ENCODE assay signal across 13 cellular contexts in the genomic region with DNA sequence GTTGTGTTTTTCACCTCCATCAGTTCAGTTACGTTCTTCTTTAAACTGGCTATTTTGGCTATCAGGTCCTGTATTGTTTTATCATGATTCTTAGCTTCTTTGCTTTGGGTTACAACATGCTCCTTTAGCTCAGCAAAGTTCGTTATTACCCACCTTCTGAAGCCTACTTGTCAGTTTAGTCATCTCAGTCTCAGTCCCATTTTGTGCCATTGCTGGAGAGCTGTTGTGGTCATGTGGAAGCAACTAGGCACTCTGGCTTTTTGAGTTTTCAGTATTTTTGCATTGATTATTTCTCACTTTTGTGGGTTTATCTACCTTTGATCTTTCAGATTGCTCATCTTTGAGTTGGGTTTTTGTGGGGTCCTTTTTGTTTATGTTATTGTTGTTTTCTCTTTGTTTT.
"Had no signal": no experiment of that assay in that cellular context is flagged by ENCODE, and none has a peak within 500 bp of the region (broad histone marks: within the 10 kb centered on the region; RNA-seq: fewer than 3 reads in every experiment).

No MANE protein-coding gene starts in this region.

- H3K36me3 Mint-ChIP-seq: activated naive CD4-positive, alpha-beta T cell treated with anti-CD3 and anti-CD28 coated beads, Interleukin-2, amount 10 ng/mL, durations not matched to agents 7 days and 5 days; type B pancreatic cell had no signal

- ATAC-seq: activated CD4-positive, CD25-positive, alpha-beta regulatory T cell treated with anti-CD3 and anti-CD28 coated beads, Interleukin-2, amount 50 U/mL, for 24 hours had no signal

- H3K27me3 Mint-ChIP-seq: activated naive CD4-positive, alpha-beta T cell treated with anti-CD3 and anti-CD28 coated beads, Interleukin-2, amount 10 ng/mL, durations not matched to agents 7 days and 5 days; type B pancreatic cell had no signal

- H3K9me3 ChIP-seq: ascending aorta, testis had no signal

- H3K27ac Mint-ChIP-seq: activated naive CD4-positive, alpha-beta T cell treated with anti-CD3 and anti-CD28 coated beads, Interleukin-2, amount 10 ng/mL, durations not matched to agents 7 days and 5 days; activated T-cell treated with anti-CD3 and anti-CD28 coated beads, Interleukin-2, amount 50 U/mL, for 24 hours; nephron; type B pancreatic cell had no signal

- H3K36me3 ChIP-seq: ascending aorta, esophagus squamous epithelium had no signal

- H3K4me1 ChIP-seq: ascending aorta, esophagus squamous epithelium had no signal

- H3K27me3 ChIP-seq: ascending aorta, esophagus squamous epithelium, testis had no signal

- DNase-seq: activated CD4-positive, alpha-beta T cell treated with anti-CD3 and anti-CD28 coated beads, Interleukin-2, amount 50 U/mL, for 48 hours; activated effector memory CD4-positive, alpha-beta T cell treated with Interleukin-2 at 50 U/mL for 16 hours; activated naive CD4-positive, alpha-beta T cell treated with anti-CD3 and anti-CD28 coated beads, Interleukin-2, amount 10 ng/mL, durations not matched to agents 7 days and 5 days; activated T-cell treated with anti-CD3 and anti-CD28 coated beads, Interleukin-2, amount 50 U/mL, for 24 hours; esophagus squamous epithelium; stimulated activated CD4-positive, alpha-beta T cell treated with anti-CD3 and anti-CD28 coated beads, Interleukin-12 subunit alpha, Interleukin-12 subunit beta, amount 100 ng/mL, for 4 hours; stimulated activated CD4-positive, alpha-beta T cell treated with anti-CD3 and anti-CD28 coated beads, Interleukin-2, amount 100 ng/mL, for 24 hours; testis had no signal

- H3K4me3 ChIP-seq: ascending aorta, coronary artery, esophagus squamous epithelium, testis had no signal

- H3K4me3 Mint-ChIP-seq: activated naive CD4-positive, alpha-beta T cell treated with anti-CD3 and anti-CD28 coated beads, Interleukin-2, amount 10 ng/mL, durations not matched to agents 7 days and 5 days; activated T-cell treated with anti-CD3 and anti-CD28 coated beads, Interleukin-2, amount 50 U/mL, for 24 hours; nephron; type B pancreatic cell had no signal

- H3K27ac ChIP-seq: ascending aorta, esophagus squamous epithelium, testis had no signal
